ENCODE assay signal across 2 cellular contexts in genomic region chr17:49866882-49867413, GRCh38.
TF ChIP-seq lines count a peak whose summit lies in the region.

No MANE protein-coding gene starts in this region.

TF ChIP-seq in HepG2, 621 proteins besides CTCF, POLR2A, EP300 and RAD21:
- TF ChIP-seq SOX6 (IDR thresholded peaks at IDR 0.05) (0 out of 2 replicates have a peak, but pooled peaks have one; percentile 36), SOX6 (CRISPR knock-in tag; IDR thresholded peaks at IDR 0.05) (no peak), FOXP1 (IDR thresholded peaks at IDR 0.05) (no peak), FOXP1 (CRISPR knock-in tag; IDR thresholded peaks at IDR 0.05) (no peak), ZNF446 (CRISPR knock-in tag; IDR thresholded peaks at IDR 0.05) (no peak)

TF ChIP-seq in H1, 55 proteins besides CTCF, POLR2A, EP300 and RAD21:
- TF ChIP-seq TAF1 (IDR thresholded peaks at IDR 0.05; ENCODE audit: low read depth, low read length) (no peak), TBP (IDR thresholded peaks at IDR 0.05; ENCODE audit: low read depth, low read length) (no peak), NANOG (IDR thresholded peaks at IDR 0.05; ENCODE audit: insufficient read depth, low read depth, low read length, poor library complexity, severe bottlenecking) (no peak)
